ENCODE assay signal across 12 cellular contexts in the genomic region with DNA sequence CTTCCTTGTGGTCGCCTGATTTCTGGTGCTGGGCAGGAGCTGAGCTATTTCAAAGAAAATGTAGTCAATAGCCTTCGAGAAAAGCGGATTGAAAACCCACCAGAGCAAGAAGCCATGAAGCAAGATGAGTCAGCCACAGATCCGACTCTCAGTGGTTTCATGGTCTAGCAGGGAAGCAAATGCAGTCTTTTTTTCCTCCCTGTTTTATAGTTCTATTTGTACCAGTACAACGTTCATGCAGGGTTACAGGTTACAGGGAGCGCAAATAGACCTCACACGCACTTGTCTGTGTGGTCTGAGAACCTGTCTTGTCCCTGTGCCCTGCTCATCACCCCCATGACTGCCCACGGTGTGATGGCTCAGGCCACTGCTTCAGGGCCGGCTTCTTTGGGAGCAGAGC.
DNase-seq lines count a peak whose midpoint lies in the region; ATAC-seq lines count a peak whose summit lies in the region.
"Had no signal": no experiment of that assay in that cellular context is flagged by ENCODE, and none has a peak within 500 bp of the region (broad histone marks: within the 10 kb centered on the region; RNA-seq: fewer than 3 reads in every experiment).

No MANE protein-coding gene starts in this region.

- ATAC-seq in activated CD8-positive, alpha-beta memory T cell treated with anti-CD3 and anti-CD28 coated beads, Interleukin-2, amount 10 ng/mL, durations not matched to agents 7 days and 5 days: peak; percentile 39
- peak; percentile 89 for ATAC-seq in HG02610 (IDR thresholded peaks at IDR 0.05; ENCODE audit: unreplicated experiment)
- ATAC-seq in HG03457 (IDR thresholded peaks at IDR 0.05; ENCODE audit: unreplicated experiment): peak; percentile 87
- ATAC-seq in effector memory CD8-positive, alpha-beta T cell (replicated peaks): no peak
- ATAC-seq: A549 had no signal

- peaks cover 18% of the 10 kb centered on the region for H3K4me1 Mint-ChIP-seq in activated CD8-positive, alpha-beta memory T cell treated with anti-CD3 and anti-CD28 coated beads, Interleukin-2, amount 10 ng/mL, durations not matched to agents 7 days and 5 days
- no peaks in the 10 kb centered on the region for H3K4me1 Mint-ChIP-seq in effector memory CD8-positive, alpha-beta T cell (ENCODE audit: low read depth in 2 of 2)
- H3K4me1 Mint-ChIP-seq: neural crest cell had no signal

- peaks cover 10% of the 10 kb centered on the region for H3K36me3 Mint-ChIP-seq in activated CD8-positive, alpha-beta memory T cell treated with anti-CD3 and anti-CD28 coated beads, Interleukin-2, amount 10 ng/mL, durations not matched to agents 7 days and 5 days
- H3K36me3 Mint-ChIP-seq in effector memory CD8-positive, alpha-beta T cell (ENCODE audit: insufficient read depth): no peaks in the 10 kb centered on the region

- CTCF ChIA-PET in activated CD8-positive, alpha-beta memory T cell treated with anti-CD3 and anti-CD28 coated beads, Interleukin-2, amount 10 ng/mL, durations not matched to agents 7 days and 5 days (lab: Charles Lee): interaction anchor here (1.2 kb wide), 1 partner anchor 10 kb away, joined by 5 read pairs; no protein-coding TSS in a partner anchor

- H3K4me3 Mint-ChIP-seq in activated CD8-positive, alpha-beta memory T cell treated with anti-CD3 and anti-CD28 coated beads, Interleukin-2, amount 10 ng/mL, durations not matched to agents 7 days and 5 days: no peak overlapping the region
- no peak overlapping the region for H3K4me3 Mint-ChIP-seq in effector memory CD8-positive, alpha-beta T cell
- H3K4me3 Mint-ChIP-seq: neural crest cell had no signal

- H3K27me3 Mint-ChIP-seq in activated CD8-positive, alpha-beta memory T cell treated with anti-CD3 and anti-CD28 coated beads, Interleukin-2, amount 10 ng/mL, durations not matched to agents 7 days and 5 days: peaks cover 4% of the 10 kb centered on the region
- H3K27me3 Mint-ChIP-seq in effector memory CD8-positive, alpha-beta T cell: peaks cover 9 to 18% of the 10 kb centered on the region in 2 donors

- peak overlapping the region; percentile 35 for H3K27ac Mint-ChIP-seq in activated CD8-positive, alpha-beta memory T cell treated with anti-CD3 and anti-CD28 coated beads, Interleukin-2, amount 10 ng/mL, durations not matched to agents 7 days and 5 days
- no peak overlapping the region for H3K27ac Mint-ChIP-seq in effector memory CD8-positive, alpha-beta T cell

- no peaks in the 10 kb centered on the region for H3K9me3 Mint-ChIP-seq in activated CD8-positive, alpha-beta memory T cell treated with anti-CD3 and anti-CD28 coated beads, Interleukin-2, amount 10 ng/mL, durations not matched to agents 7 days and 5 days (ENCODE audit: low read depth)
- no peaks in the 10 kb centered on the region for H3K9me3 Mint-ChIP-seq in effector memory CD8-positive, alpha-beta T cell
- H3K9me3 Mint-ChIP-seq: neural crest cell had no signal

- DNase-seq in activated CD8-positive, alpha-beta memory T cell treated with anti-CD3 and anti-CD28 coated beads, Interleukin-2, amount 10 ng/mL, durations not matched to agents 7 days and 5 days: peak; percentile 56
- no peak for DNase-seq in activated CD8-positive, alpha-beta memory T cell treated with anti-CD3 and anti-CD28 coated beads, Interleukin-2, amount 50 U/mL, for 4 hours
- peak; percentile 97 for DNase-seq in renal cortical epithelial cell (ENCODE audit: low read depth)
- no peak for DNase-seq in effector memory CD8-positive, alpha-beta T cell
- DNase-seq in NCI-H1092 treated with DMSO at 0.1 percent for 48 hours (lab: John Stamatoyannopoulos, UW): no peak
- no peak for DNase-seq in NCI-H748 treated with DMSO at 0.1 percent for 48 hours (lab: John Stamatoyannopoulos, UW)
- DNase-seq: dermis blood vessel endothelial cell, NCI-H2171 had no signal

Comparison
In these comparisons a context has a peak if more than half of its experiments do, and no peak if none do; other contexts are left out.
1. DNase-seq: peak in activated CD8-positive, alpha-beta memory T cell treated with anti-CD3 and anti-CD28 coated beads, Interleukin-2, amount 10 ng/mL, durations not matched to agents 7 days and 5 days (single experiment) and renal cortical epithelial cell (single experiment); none in activated CD8-positive, alpha-beta memory T cell treated with anti-CD3 and anti-CD28 coated beads, Interleukin-2, amount 50 U/mL, for 4 hours (single experiment), effector memory CD8-positive, alpha-beta T cell (0 of 3), NCI-H1092 treated with DMSO at 0.1 percent for 48 hours (single experiment) and NCI-H748 treated with DMSO at 0.1 percent for 48 hours (single experiment).